ENCODE assay signal across 1 cellular context in genomic region chrX:109740076-109740809, GRCh38.
A peak's percentile ranks its signal among the peaks of the same experiment; 100 is the strongest.
TF ChIP-seq lines count a peak whose summit lies in the region.

No MANE protein-coding gene starts in this region.

TF ChIP-seq in HepG2, 621 proteins besides CTCF, POLR2A, EP300 and RAD21 (continued from another document and continues in another):
- TF ChIP-seq ZBTB26 (CRISPR knock-in tag; IDR thresholded peaks at IDR 0.05; ENCODE audit: borderline replicate concordance) = no peak
- TF ChIP-seq ZHX1 (CRISPR knock-in tag; IDR thresholded peaks at IDR 0.05; ENCODE audit: low read depth) = peak; percentile 74
- TF ChIP-seq HHEX (CRISPR knock-in tag; IDR thresholded peaks at IDR 0.05) = peak; percentile 93
- no peak for TF ChIP-seq MAFG (CRISPR knock-in tag; IDR thresholded peaks at IDR 0.05)
- 0 out of 2 replicates have a peak, but pooled peaks have one; percentile 39 for TF ChIP-seq MEIS1 (CRISPR knock-in tag; IDR thresholded peaks at IDR 0.05; ENCODE audit: borderline replicate concordance)
- TF ChIP-seq JUND (CRISPR knock-in tag; IDR thresholded peaks at IDR 0.05) = no peak
- no peak for TF ChIP-seq POLR2AphosphoS2 (IDR thresholded peaks at IDR 0.05; ENCODE audit: low read depth, low read length)
- TF ChIP-seq ZNF282 (IDR thresholded peaks at IDR 0.05; ENCODE audit: partially characterized antibody) = no peak
- TF ChIP-seq DNMT3B (CRISPR knock-in tag; conservative IDR thresholded peaks at IDR 0.05) = 0 out of 2 replicates have a peak, but pooled peaks have one; percentile 63
- no peak for TF ChIP-seq ZNF770 (CRISPR knock-in tag; IDR thresholded peaks at IDR 0.05)
- TF ChIP-seq ZBTB42 (CRISPR knock-in tag; IDR thresholded peaks at IDR 0.05) = no peak
- TF ChIP-seq PHF8 (CRISPR knock-in tag; IDR thresholded peaks at IDR 0.05) = no peak
- peak; percentile 69; the same call in 1 of the 2 replicates for TF ChIP-seq KDM4B (CRISPR knock-in tag; IDR thresholded peaks at IDR 0.05)
- no peak for TF ChIP-seq ZSCAN30 (CRISPR knock-in tag; IDR thresholded peaks at IDR 0.05)
- no peak for TF ChIP-seq HMGXB3 (CRISPR knock-in tag; IDR thresholded peaks at IDR 0.05; ENCODE audit: borderline replicate concordance)
- no peak for TF ChIP-seq SNAPC5 (CRISPR knock-in tag; IDR thresholded peaks at IDR 0.05; ENCODE audit: borderline replicate concordance)
- TF ChIP-seq KIAA2018 (CRISPR knock-in tag; IDR thresholded peaks at IDR 0.05; ENCODE audit: borderline replicate concordance) = no peak
- peak; percentile 74 for TF ChIP-seq POGZ (CRISPR knock-in tag; IDR thresholded peaks at IDR 0.05)
- peak; percentile 46 for TF ChIP-seq ATF7 (IDR thresholded peaks at IDR 0.05)
- TF ChIP-seq ATF7 (CRISPR knock-in tag; IDR thresholded peaks at IDR 0.05) = no peak
- TF ChIP-seq ZNF317 (CRISPR knock-in tag; IDR thresholded peaks at IDR 0.05) = no peak
- peak; percentile 97 for TF ChIP-seq TBX2 (CRISPR knock-in tag; IDR thresholded peaks at IDR 0.05; ENCODE audit: borderline replicate concordance)
- TF ChIP-seq TAF1 (CRISPR knock-in tag; IDR thresholded peaks at IDR 0.05) = no peak; the same call in 1 of the 2 replicates
- TF ChIP-seq SAFB2 (CRISPR knock-in tag; IDR thresholded peaks at IDR 0.05; ENCODE audit: borderline replicate concordance, low read depth) = no peak
- TF ChIP-seq ZNF547 (CRISPR knock-in tag; IDR thresholded peaks at IDR 0.05) = no peak
- peak; percentile 66; the same call in 1 of the 2 replicates for TF ChIP-seq ERF (CRISPR knock-in tag; IDR thresholded peaks at IDR 0.05)
- TF ChIP-seq RELA (CRISPR knock-in tag; IDR thresholded peaks at IDR 0.05) = no peak
- no peak for TF ChIP-seq ZNF556 (CRISPR knock-in tag; IDR thresholded peaks at IDR 0.05; ENCODE audit: borderline replicate concordance)
- no peak for TF ChIP-seq SETDB1 (CRISPR knock-in tag; IDR thresholded peaks at IDR 0.05; ENCODE audit: borderline replicate concordance)
- TF ChIP-seq ISL2 (CRISPR knock-in tag; IDR thresholded peaks at IDR 0.05) = peak; percentile 97
- no peak for TF ChIP-seq ZHX2 (IDR thresholded peaks at IDR 0.05; ENCODE audit: low read depth)
- TF ChIP-seq ZHX2 (CRISPR knock-in tag; IDR thresholded peaks at IDR 0.05; ENCODE audit: borderline replicate concordance) = no peak
